19 cellular contexts compared by ENCODE assay signal in the genomic region with DNA sequence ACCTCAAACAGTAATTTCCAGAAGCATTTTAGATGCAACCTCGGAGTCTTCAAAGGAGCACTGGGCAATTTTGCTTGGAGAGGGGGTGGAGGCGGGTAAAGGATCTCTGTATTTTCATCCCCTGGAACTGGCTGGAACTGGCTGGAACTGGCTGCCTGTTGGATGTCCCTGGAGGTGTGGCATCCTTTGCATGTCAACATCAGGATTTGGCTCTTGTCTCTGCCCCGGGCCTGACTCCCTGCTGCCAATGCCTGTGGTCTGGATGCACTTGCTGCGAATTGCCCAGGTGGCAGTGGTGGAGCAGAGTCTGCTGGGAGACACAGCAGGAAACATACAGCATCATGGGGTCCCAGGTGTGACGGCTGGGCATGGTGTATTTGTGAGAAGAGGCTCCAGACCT.
A peak's percentile ranks its signal among the peaks of the same experiment; 100 is the strongest.
DNase-seq lines count a peak whose midpoint lies in the region; ATAC-seq, FAIRE-seq and TF ChIP-seq lines count a peak whose summit lies in the region.
"Had no signal": no experiment of that assay in that cellular context is flagged by ENCODE, and none has a peak within 500 bp of the region (broad histone marks: within the 10 kb centered on the region; RNA-seq: fewer than 3 reads in every experiment).

No MANE protein-coding gene starts in this region.

- no peak for FAIRE-seq in HepG2 (lab: Jason Lieb, UNC)
- no peak for FAIRE-seq in kidney (lab: Jason Lieb, UNC)
- FAIRE-seq: endothelial cell of umbilical vein, GM18507 had no signal

- H3K27me3 ChIP-seq in liver (ENCODE audit: control insufficient read depth in 4 of 4, insufficient read depth in 4 of 4, low read length in 3 of 4) (no peaks in the 10 kb centered on the region), HepG2 (ENCODE audit: control insufficient read depth in 1 of 2, insufficient read depth in 2 of 2, low read length in 2 of 2) (peaks cover 2 to 11% of the 10 kb centered on the region in 2 experiments; a peak in 1 of 5 replicates), osteoblast (ENCODE audit: insufficient read depth, low read length) (no peaks in the 10 kb centered on the region)
- H3K27me3 ChIP-seq: spleen, vagina had no signal

- in situ Hi-C loops in HepG2 (cut with HindIII; ENCODE audit: extremely low pct_ligation_motif_present, low pct_unique_long_range_greater_than_20kb): no loop called here

- TF ChIP-seq RAD21 in liver (IDR thresholded peaks at IDR 0.05): peak; percentile 64 to 67
- TF ChIP-seq RAD21 in HepG2 (CRISPR knock-in tag; IDR thresholded peaks at IDR 0.05): no peak

- H3K9me3 ChIP-seq in liver (ENCODE audit: control insufficient read depth in 4 of 4, low read length in 3 of 4): no peaks in the 10 kb centered on the region
- H3K9me3 ChIP-seq in HepG2 (ENCODE audit: low read length): no peaks in the 10 kb centered on the region
- no peaks in the 10 kb centered on the region for H3K9me3 ChIP-seq in osteoblast (ENCODE audit: low read depth, low read length)
- no peaks in the 10 kb centered on the region for H3K9me3 ChIP-seq in kidney (ENCODE audit: control insufficient read depth in 1 of 2, low read length in 2 of 2)
- H3K9me3 ChIP-seq: spleen, vagina had no signal

- POLR2A ChIA-PET in HepG2 (lab: Yijun Ruan, JAX): no interaction called here

- no peak for TF ChIP-seq POLR2A in HepG2 (IDR thresholded peaks at IDR 0.05; ENCODE audit: insufficient read depth in 1 of 2, low read depth in 2 of 2, low read length in 2 of 2)

- no peak overlapping the region for H2AFZ ChIP-seq in HepG2 (ENCODE audit: low read length)
- H2AFZ ChIP-seq in osteoblast (ENCODE audit: low read length): no peak overlapping the region

- H3K4me3 ChIP-seq in liver (ENCODE audit: low read depth in 1 of 3, low read length in 3 of 3) (no peak overlapping the region), HepG2 (replicated peaks in 1 of 3; ENCODE audit: insufficient read depth in 1 of 3, low read depth in 2 of 3, low read length in 3 of 3) (no peak overlapping the region), osteoblast (ENCODE audit: insufficient read depth, low read length) (no peak overlapping the region), kidney (ENCODE audit: low read length in 2 of 2) (no peak overlapping the region)
- H3K4me3 ChIP-seq: spleen, vagina had no signal

- no peak for ATAC-seq in HepG2
- ATAC-seq in GM21447 (IDR thresholded peaks at IDR 0.05; ENCODE audit: unreplicated experiment): no peak
- ATAC-seq: CD8-positive, alpha-beta T cell; natural killer cell treated with Interleukin-12 subunit alpha and Interleukin-12 subunit beta and Interleukin-15 and Interleukin-18, amount 100 ng/mL, for 72 hours had no signal

- H3K4me2 ChIP-seq in HepG2 (ENCODE audit: low read depth, low read length) (no peak overlapping the region), osteoblast (ENCODE audit: insufficient read depth, low read length) (no peak overlapping the region)

- H3K4me1 ChIP-seq in liver (ENCODE audit: control insufficient read depth in 4 of 4, insufficient read depth in 4 of 4, low read length in 3 of 4): peaks cover 21 to 80% (median 60%) of the 10 kb centered on the region in 4 donors
- H3K4me1 ChIP-seq in HepG2 (ENCODE audit: insufficient read depth, low read length): peaks cover 74% of the 10 kb centered on the region
- H3K4me1 ChIP-seq in osteoblast (ENCODE audit: insufficient read depth, low read length): peaks cover 20% of the 10 kb centered on the region
- H3K4me1 ChIP-seq in kidney (ENCODE audit: control insufficient read depth in 1 of 2, insufficient read depth in 1 of 2, low read depth in 1 of 2, low read length in 2 of 2): peaks cover 34 to 46% of the 10 kb centered on the region in 2 donors

- no peaks in the 10 kb centered on the region for H3K79me2 ChIP-seq in HepG2 (ENCODE audit: insufficient read depth, low read length)
- H3K79me2 ChIP-seq in osteoblast (ENCODE audit: insufficient read depth, low read length): no peaks in the 10 kb centered on the region

- H4K20me1 ChIP-seq in HepG2 (ENCODE audit: insufficient read depth, low read length): no peaks in the 10 kb centered on the region
- H4K20me1 ChIP-seq in osteoblast (ENCODE audit: insufficient read depth, low read length): no peaks in the 10 kb centered on the region

- DNase-seq in HepG2 (ENCODE audit: low spot score) (no peak), SW480 (ENCODE audit: low spot score) (peak; percentile 49), left kidney (ENCODE audit: low read depth, low spot score) (peak; percentile 50), NCI-H1105 treated with DMSO at 0.1 percent for 48 hours (lab: John Stamatoyannopoulos, UW) (no peak), osteoblast (ENCODE audit: insufficient read length, low spot score, missing footprints) (no peak), kidney (no peak)
- DNase-seq: activated CD4-positive, alpha-beta T cell treated with anti-CD3 and anti-CD28 coated beads, Interleukin-2, amount 10 ng/mL, durations not matched to agents 7 days and 5 days; CD8-positive, alpha-beta T cell; EL; KG1; NCI-H1048; spleen; stimulated activated CD4-positive, alpha-beta T cell treated with anti-CD3 and anti-CD28 coated beads, Interleukin-4, amount 100 ng/mL, for 4 hours had no signal

- no peak for TF ChIP-seq CTCF in liver (IDR thresholded peaks at IDR 0.05; ENCODE audit: low read depth, low read length, missing input control)
- no peak for TF ChIP-seq CTCF in HepG2 (CRISPR knock-in tag; IDR thresholded peaks at IDR 0.05)
- TF ChIP-seq CTCF in osteoblast (IDR thresholded peaks at IDR 0.05; ENCODE audit: extremely low read depth, low read depth, low read length): no peak
- TF ChIP-seq CTCF in kidney (IDR thresholded peaks at IDR 0.05; ENCODE audit: borderline replicate concordance, extremely low read depth, insufficient read depth): no peak

- H3K36me3 ChIP-seq in liver (ENCODE audit: control insufficient read depth in 4 of 4, insufficient read depth in 3 of 4, low read depth in 1 of 4, low read length in 3 of 4) (no peaks in the 10 kb centered on the region), HepG2 (replicated peaks in 1 of 2; ENCODE audit: control insufficient read depth in 1 of 2, insufficient read depth in 2 of 2, low read length in 2 of 2) (no peaks in the 10 kb centered on the region), osteoblast (ENCODE audit: insufficient read depth, low read length) (no peaks in the 10 kb centered on the region), kidney (ENCODE audit: control insufficient read depth in 1 of 2, insufficient read depth in 2 of 2, low read length in 2 of 2) (no peaks in the 10 kb centered on the region)
- H3K36me3 ChIP-seq: spleen, vagina had no signal

- no TSS peak for BruUV-seq in HepG2 (replicated peaks; lab: Mats Ljungman, UMichigan)

- H3K27ac ChIP-seq in liver (ENCODE audit: low read depth in 1 of 2, low read length in 2 of 2): peak overlapping the region; percentile 95 to 97
- no peak overlapping the region for H3K27ac ChIP-seq in HepG2 (ENCODE audit: extremely low read length, insufficient read depth, low read length)
- H3K27ac ChIP-seq in osteoblast (ENCODE audit: low read depth, low read length): no peak overlapping the region
- no peak overlapping the region for H3K27ac ChIP-seq in kidney (ENCODE audit: low read depth in 2 of 2, low read length in 2 of 2)
- H3K27ac ChIP-seq: vagina had no signal

- no peak for TF ChIP-seq EP300 in HepG2 (IDR thresholded peaks at IDR 0.05; ENCODE audit: low read depth in 2 of 2, low read length in 2 of 2)
- TF ChIP-seq EP300 in HepG2 (CRISPR knock-in tag; IDR thresholded peaks at IDR 0.05; ENCODE audit: borderline replicate concordance): no peak

- peak overlapping the region in 1 of 2 donors; percentile 72 for H3K9ac ChIP-seq in liver (ENCODE audit: low read depth in 1 of 2, low read length in 2 of 2)
- no peak overlapping the region for H3K9ac ChIP-seq in HepG2 (ENCODE audit: insufficient read depth, low read depth, low read length)
- no peak overlapping the region for H3K9ac ChIP-seq in kidney (ENCODE audit: low read length in 2 of 2)

- CTCF ChIA-PET in HepG2 (lab: Yijun Ruan, JAX; ENCODE audit: low intra/inter-chr PET ratio, low total read pairs): no interaction called here

- intact Hi-C loops in HepG2 (cut with micrococcal nuclease; ENCODE audit: unreplicated experiment) (no loop called here), kidney (cut with DNase I) (no loop called here)

- 42% methylated on average over 5 of the region's 5 CpGs for WGBS in liver
- WGBS in HepG2 (ENCODE audit: low lambda C conversion rate): 25% methylated on average over 3 of the region's 5 CpGs

TF ChIP-seq in liver, 16 proteins besides CTCF, POLR2A, EP300 and RAD21 (continues in another document):
- no peak for TF ChIP-seq GABPA (IDR thresholded peaks at IDR 0.05 in 1 of 2, conservative IDR thresholded peaks at IDR 0.05 in 1 of 2)
- TF ChIP-seq SP1 (IDR thresholded peaks at IDR 0.05): peak; percentile 81
- peak; percentile 71 to 87 for TF ChIP-seq HNF4A (conservative IDR thresholded peaks at IDR 0.05)

TF ChIP-seq in HepG2, 621 proteins besides CTCF, POLR2A, EP300 and RAD21:
- TF ChIP-seq ZC3H4 (CRISPR knock-in tag; IDR thresholded peaks at IDR 0.05; ENCODE audit: borderline replicate concordance) (no peak), ISL2 (CRISPR knock-in tag; IDR thresholded peaks at IDR 0.05) (no peak), REXO4 (CRISPR knock-in tag; IDR thresholded peaks at IDR 0.05; ENCODE audit: borderline replicate concordance) (no peak), NFYB (CRISPR knock-in tag; IDR thresholded peaks at IDR 0.05) (no peak), ZNF83 (CRISPR knock-in tag; IDR thresholded peaks at IDR 0.05; ENCODE audit: borderline replicate concordance) (no peak), PBX2 (CRISPR knock-in tag; IDR thresholded peaks at IDR 0.05) (no peak), ZNF775 (CRISPR knock-in tag; IDR thresholded peaks at IDR 0.05; ENCODE audit: borderline replicate concordance) (no peak), CHD4 (IDR thresholded peaks at IDR 0.05; ENCODE audit: borderline replicate concordance, low read length) (no peak)

Comparison
In these comparisons a context has a peak if more than half of its experiments do, and no peak if none do; other contexts are left out.
1. H3K27ac ChIP-seq: peak in liver (2 of 2); none in HepG2 (single experiment), osteoblast (single experiment) and kidney (0 of 2).
2. DNase-seq: peak in SW480 (single experiment) and left kidney (single experiment); none in HepG2 (single experiment), NCI-H1105 treated with DMSO at 0.1 percent for 48 hours (single experiment), osteoblast (single experiment) and kidney (single experiment).